In the genomic region with DNA sequence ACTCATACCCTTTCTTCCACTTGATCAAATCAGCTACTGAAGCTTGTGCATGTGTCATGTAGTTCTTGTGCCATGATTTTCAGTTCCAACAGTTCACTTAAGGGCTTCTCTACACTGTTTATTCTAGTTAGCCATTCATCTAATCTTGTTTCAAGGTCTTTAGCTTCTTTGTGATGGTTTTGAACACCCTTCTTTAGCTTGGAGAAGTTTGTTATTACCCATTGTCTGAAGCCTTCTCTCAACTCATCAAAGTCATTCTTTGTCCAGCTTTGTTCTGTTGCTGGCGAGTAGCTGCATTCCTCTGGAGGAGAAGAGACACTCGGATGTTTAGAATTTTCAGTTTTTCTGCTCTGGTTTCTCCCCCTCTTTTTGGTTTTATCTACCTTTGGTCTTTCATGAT, we compare ENCODE assay signal across 34 cellular contexts.
"Had no signal": no experiment of that assay in that cellular context is flagged by ENCODE, and none has a peak within 500 bp of the region (broad histone marks: within the 10 kb centered on the region; RNA-seq: fewer than 3 reads in every experiment).

No MANE protein-coding gene starts in this region.

- FAIRE-seq: astrocyte, bronchial epithelial cell had no signal

- H3K27me3 ChIP-seq: adrenal gland, ascending aorta, body of pancreas, brain microvascular endothelial cell, breast epithelium, cardiac muscle cell had no signal

- H3K27ac ChIP-seq: adrenal gland, ascending aorta, body of pancreas, brain microvascular endothelial cell, breast epithelium, cardiac muscle cell had no signal

- ATAC-seq: activated naive CD4-positive, alpha-beta T cell treated with anti-CD3 and anti-CD28 coated beads, Interleukin-2, amount 50 U/mL, for 72 hours; activated naive CD8-positive, alpha-beta T cell treated with anti-CD3 and anti-CD28 coated beads, Interleukin-2, amount 50 U/mL, for 24 hours; activated T-cell treated with anti-CD3 and anti-CD28 coated beads, Interleukin-2, amount 50 U/mL, for 4 hours; activated T-cell treated with anti-CD3 and anti-CD28 coated beads, Interleukin-2, amount 50 U/mL, for 72 hours; activated T-helper 17 cell treated with anti-CD3 and anti-CD28 coated beads, Interleukin-2, amount 50 U/mL, for 72 hours; body of pancreas had no signal

- H3K4me1 ChIP-seq: adrenal gland, ascending aorta, body of pancreas, breast epithelium had no signal

- H3K9me3 ChIP-seq: adrenal gland, ascending aorta, body of pancreas, breast epithelium had no signal

- DNase-seq: activated effector memory CD4-positive, alpha-beta T cell treated with anti-CD3 and anti-CD28 coated beads, Interleukin-2, amount 50 U/mL, for 16 hours; activated effector memory CD4-positive, alpha-beta T cell treated with Interleukin-2 at 50 U/mL for 16 hours; activated gamma-delta T cell; activated gamma-delta T cell treated with Interleukin-2 at 50 U/mL for 16 hours; activated naive CD4-positive, alpha-beta T cell; activated naive CD4-positive, alpha-beta T cell treated with anti-CD3 and anti-CD28 coated beads for 36 hours; activated naive CD4-positive, alpha-beta T cell treated with anti-CD3 and anti-CD28 coated beads, Interleukin-2, amount 10 ng/mL, durations not matched to agents 7 days and 5 days; activated naive CD4-positive, alpha-beta T cell treated with anti-CD3 and anti-CD28 coated beads, Interleukin-2, amount 50 U/mL, for 16 hours; activated naive CD4-positive, alpha-beta T cell treated with Interleukin-2 at 50 U/mL for 16 hours; activated naive CD8-positive, alpha-beta T cell treated with anti-CD3 and anti-CD28 coated beads for 36 hours; activated naive CD8-positive, alpha-beta T cell treated with anti-CD3 and anti-CD28 coated beads, Interleukin-2, amount 10 ng/mL, durations not matched to agents 7 days and 5 days; activated naive CD8-positive, alpha-beta T cell treated with anti-CD3 and anti-CD28 coated beads, Interleukin-2, amount 50 U/mL, for 24 hours; activated T-cell treated with anti-CD3 and anti-CD28 coated beads, Interleukin-2, amount 50 U/mL, for 1 hour; activated T-cell treated with anti-CD3 and anti-CD28 coated beads, Interleukin-2, amount 50 U/mL, for 24 hours; activated T-cell treated with anti-CD3 and anti-CD28 coated beads, Interleukin-2, amount 50 U/mL, for 4 hours; activated T-cell treated with anti-CD3 and anti-CD28 coated beads, Interleukin-2, amount 50 U/mL, for 48 hours; activated T-cell treated with anti-CD3 and anti-CD28 coated beads, Interleukin-2, amount 50 U/mL, for 72 hours; adrenal gland; amniotic stem cell; amygdala; anterior cingulate cortex; aorta; body of pancreas; brain microvascular endothelial cell; caudate nucleus; central memory CD4-positive, alpha-beta T cell; cerebellar nuclear complex had no signal

- H3K36me3 ChIP-seq: adrenal gland, ascending aorta, brain microvascular endothelial cell, breast epithelium, cardiac muscle cell had no signal

- H3K4me3 ChIP-seq: adrenal gland, ascending aorta, body of pancreas, breast epithelium, cardiac muscle cell had no signal
